ENCODE assay signal across 1 cellular context in genomic region chr10:21402606-21403083, GRCh38.
TF ChIP-seq lines count a peak whose summit lies in the region.

No MANE protein-coding gene starts in this region.

TF ChIP-seq in IMR-90, 13 proteins besides CTCF, POLR2A, EP300 and RAD21:
- TF ChIP-seq SMC3 (IDR thresholded peaks at IDR 0.05; ENCODE audit: low read depth, low read length): no peak
- no peak for TF ChIP-seq FOS (IDR thresholded peaks at IDR 0.05; ENCODE audit: low read depth, low read length)
- TF ChIP-seq, protein P1, sequence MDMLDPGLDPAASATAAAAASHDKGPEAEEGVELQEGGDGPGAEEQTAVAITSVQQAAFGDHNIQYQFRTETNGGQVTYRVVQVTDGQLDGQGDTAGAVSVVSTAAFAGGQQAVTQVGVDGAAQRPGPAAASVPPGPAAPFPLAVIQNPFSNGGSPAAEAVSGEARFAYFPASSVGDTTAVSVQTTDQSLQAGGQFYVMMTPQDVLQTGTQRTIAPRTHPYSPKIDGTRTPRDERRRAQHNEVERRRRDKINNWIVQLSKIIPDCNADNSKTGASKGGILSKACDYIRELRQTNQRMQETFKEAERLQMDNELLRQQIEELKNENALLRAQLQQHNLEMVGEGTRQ (IDR thresholded peaks at IDR 0.05; ENCODE audit: low read depth, low read length): no peak
- TF ChIP-seq CHD1 (IDR thresholded peaks at IDR 0.05; ENCODE audit: low read depth, low read length): no peak
- no peak for TF ChIP-seq RCOR1 (IDR thresholded peaks at IDR 0.05; ENCODE audit: insufficient replicate concordance, low read length)
- no peak for TF ChIP-seq MAFK (IDR thresholded peaks at IDR 0.05; ENCODE audit: low read depth, low read length)
- TF ChIP-seq NFE2L2 (IDR thresholded peaks at IDR 0.05; ENCODE audit: low read depth, low read length): no peak
- TF ChIP-seq MXI1 (IDR thresholded peaks at IDR 0.05; ENCODE audit: borderline replicate concordance, low read depth, low read length): no peak
- TF ChIP-seq BHLHE40 (IDR thresholded peaks at IDR 0.05; ENCODE audit: low read depth, low read length): no peak
- TF ChIP-seq RFX5 (IDR thresholded peaks at IDR 0.05; ENCODE audit: low read depth, low read length): no peak
- no peak for TF ChIP-seq CEBPB (IDR thresholded peaks at IDR 0.05; ENCODE audit: low read depth, low read length)
- no peak for TF ChIP-seq MAZ (IDR thresholded peaks at IDR 0.05; ENCODE audit: borderline replicate concordance, low read depth, low read length)
- TF ChIP-seq ELK1 (IDR thresholded peaks at IDR 0.05; ENCODE audit: borderline replicate concordance, low read depth, low read length): no peak
